19 cellular contexts compared by ENCODE assay signal in the genomic region with DNA sequence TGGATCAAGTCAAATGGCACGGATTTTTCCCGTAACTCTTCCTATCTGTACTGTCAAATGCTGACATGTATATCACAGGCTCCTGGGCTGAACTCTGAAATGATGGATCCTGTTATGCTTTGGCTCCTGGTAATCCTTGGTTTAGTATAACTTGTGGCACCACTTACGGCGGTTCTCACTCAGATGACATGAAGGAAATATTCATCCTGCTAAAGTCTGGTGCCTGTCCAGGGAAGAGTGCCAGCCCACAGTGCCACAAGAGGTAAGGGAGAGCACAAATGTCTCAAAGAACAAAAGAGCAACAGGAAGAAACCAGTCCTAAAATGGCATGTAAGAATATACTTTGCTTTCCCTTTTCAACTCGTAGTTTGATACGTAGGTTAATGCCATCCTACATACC.
"Had no signal": no experiment of that assay in that cellular context is flagged by ENCODE, and none has a peak within 500 bp of the region (broad histone marks: within the 10 kb centered on the region; RNA-seq: fewer than 3 reads in every experiment).

No MANE protein-coding gene starts in this region.

- H3K4me3 ChIP-seq: adrenal gland, coronary artery, esophagus muscularis mucosa, right lobe of liver, suprapubic skin had no signal

- H3K4me1 Mint-ChIP-seq: central memory CD8-positive, alpha-beta T cell had no signal

- H3K9me3 Mint-ChIP-seq: activated naive CD4-positive, alpha-beta T cell treated with anti-CD3 and anti-CD28 coated beads for 36 hours; central memory CD8-positive, alpha-beta T cell; natural killer cell treated with Interleukin-12 subunit alpha and Interleukin-12 subunit beta and Interleukin-15 and Interleukin-18, amount 100 ng/mL, for 72 hours; type B pancreatic cell had no signal

- H3K4me1 ChIP-seq: adrenal gland had no signal

- H3K27ac ChIP-seq: adrenal gland, coronary artery, right lobe of liver, suprapubic skin had no signal

- H3K27me3 ChIP-seq: adrenal gland, esophagus muscularis mucosa, right lobe of liver, suprapubic skin had no signal

- ATAC-seq: activated T-helper 17 cell treated with anti-CD3 and anti-CD28 coated beads, Interleukin-2, amount 50 U/mL, for 72 hours; natural killer cell treated with Interleukin-12 subunit alpha and Interleukin-12 subunit beta and Interleukin-15 and Interleukin-18, amount 100 ng/mL, for 72 hours; stimulated activated naive CD8-positive, alpha-beta T cell treated with anti-CD3 and anti-CD28 coated beads, Interleukin-15, Interleukin-2, amounts not matched to agents 100 U/mL and 50 U/mL, for 24 hours had no signal

- H3K36me3 ChIP-seq: adrenal gland, esophagus muscularis mucosa, right lobe of liver, suprapubic skin had no signal

- H3K27ac Mint-ChIP-seq: activated naive CD4-positive, alpha-beta T cell treated with anti-CD3 and anti-CD28 coated beads for 36 hours; activated T-helper 17 cell treated with anti-CD3 and anti-CD28 coated beads, Interleukin-2, amount 50 U/mL, for 72 hours; natural killer cell treated with Interleukin-12 subunit alpha and Interleukin-12 subunit beta and Interleukin-15 and Interleukin-18, amount 100 ng/mL, for 72 hours had no signal

- H3K4me3 Mint-ChIP-seq: activated naive CD4-positive, alpha-beta T cell treated with anti-CD3 and anti-CD28 coated beads for 36 hours; activated T-helper 17 cell treated with anti-CD3 and anti-CD28 coated beads, Interleukin-2, amount 50 U/mL, for 72 hours; central memory CD8-positive, alpha-beta T cell; natural killer cell treated with Interleukin-12 subunit alpha and Interleukin-12 subunit beta and Interleukin-15 and Interleukin-18, amount 100 ng/mL, for 72 hours; type B pancreatic cell had no signal

- H3K9me3 ChIP-seq: adrenal gland, esophagus muscularis mucosa, right lobe of liver, suprapubic skin had no signal

- DNase-seq: activated CD4-positive, alpha-beta T cell treated with anti-CD3 and anti-CD28 coated beads, Interleukin-2, amount 50 U/mL, for 4 hours; activated CD4-positive, CD25-positive, alpha-beta regulatory T cell treated with anti-CD3 and anti-CD28 coated beads, Interleukin-2, amount 50 U/mL, for 72 hours; activated naive CD4-positive, alpha-beta T cell treated with anti-CD3 and anti-CD28 coated beads for 36 hours; adrenal gland; hippocampal formation; kidney; mesendoderm; occipital lobe; right lobe of liver; stimulated activated naive CD8-positive, alpha-beta T cell treated with anti-CD3 and anti-CD28 coated beads, Interleukin-15, Interleukin-2, amounts not matched to agents 100 U/mL and 50 U/mL, for 24 hours; SW 1271; T1000 had no signal

- H3K27me3 Mint-ChIP-seq: activated T-helper 17 cell treated with anti-CD3 and anti-CD28 coated beads, Interleukin-2, amount 50 U/mL, for 72 hours; central memory CD8-positive, alpha-beta T cell; natural killer cell treated with Interleukin-12 subunit alpha and Interleukin-12 subunit beta and Interleukin-15 and Interleukin-18, amount 100 ng/mL, for 72 hours had no signal

- H3K36me3 Mint-ChIP-seq: natural killer cell treated with Interleukin-12 subunit alpha and Interleukin-12 subunit beta and Interleukin-15 and Interleukin-18, amount 100 ng/mL, for 72 hours; type B pancreatic cell had no signal
